In the genomic region with DNA sequence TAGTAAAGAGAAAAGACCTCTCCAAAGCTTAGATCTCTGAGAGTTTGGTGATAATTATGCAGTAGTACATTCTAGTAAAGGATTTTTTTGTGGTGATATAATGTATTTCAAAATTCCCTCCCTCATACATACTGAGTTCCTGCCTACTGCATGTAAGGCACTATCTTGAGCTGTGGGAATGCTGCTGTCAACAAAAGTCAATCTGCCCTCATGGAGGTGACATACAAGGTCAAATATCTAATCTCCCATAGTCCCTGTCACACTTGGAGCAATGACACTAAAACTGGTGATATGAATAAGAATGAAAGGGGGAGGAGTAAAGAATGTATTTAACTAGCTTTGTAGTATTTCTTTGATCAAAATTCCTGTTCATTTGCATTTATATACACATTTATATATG, we compare ENCODE assay signal across 20 cellular contexts. TPM values are rescaled to one million over a fixed set of nuclear protein-coding genes. Genes with fewer than 3 reads are reported as not detected.
DNase-seq lines count a peak whose midpoint lies in the region; ATAC-seq, FAIRE-seq and TF ChIP-seq lines count a peak whose summit lies in the region.
"Had no signal": no experiment of that assay in that cellular context is flagged by ENCODE, and none has a peak within 500 bp of the region (broad histone marks: within the 10 kb centered on the region; RNA-seq: fewer than 3 reads in every experiment).

No MANE protein-coding gene starts in this region.

- peaks cover 92% of the 10 kb centered on the region for H3K4me1 Mint-ChIP-seq in activated CD8-positive, alpha-beta T cell treated with anti-CD3 and anti-CD28 coated beads for 36 hours (ENCODE audit: low read depth)
- H3K4me1 Mint-ChIP-seq in activated CD8-positive, alpha-beta T cell treated with anti-CD3 and anti-CD28 coated beads, Interleukin-2, amount 10 ng/mL, durations not matched to agents 7 days and 5 days (ENCODE audit: low read depth), result peaks cover 88% of the 10 kb centered on the region
- H3K4me1 Mint-ChIP-seq in activated naive CD8-positive, alpha-beta T cell (ENCODE audit: low read depth), result peaks cover 89% of the 10 kb centered on the region
- H3K4me1 Mint-ChIP-seq in naive thymus-derived CD4-positive, alpha-beta T cell, result peaks cover 50 to 93% (median 90%) of the 10 kb centered on the region in 7 donors
- H3K4me1 Mint-ChIP-seq in type B pancreatic cell (ENCODE audit: unreplicated experiment), result no peaks in the 10 kb centered on the region

- no peak overlapping the region for H3K4me3 ChIP-seq in naive thymus-derived CD4-positive, alpha-beta T cell (ENCODE audit: low read length)
- no peak overlapping the region for H3K4me3 ChIP-seq in small intestine (ENCODE audit: low read depth in 1 of 2, low read length in 2 of 2)
- H3K4me3 ChIP-seq: esophagus squamous epithelium, prostate gland had no signal

- no peak for TF ChIP-seq CTCF in activated CD8-positive, alpha-beta T cell treated with anti-CD3 and anti-CD28 coated beads for 36 hours (IDR thresholded peaks at IDR 0.05)
- no peak for TF ChIP-seq CTCF in type B pancreatic cell (conservative IDR thresholded peaks at IDR 0.05)

- H3K27ac Mint-ChIP-seq in activated CD8-positive, alpha-beta T cell treated with anti-CD3 and anti-CD28 coated beads for 36 hours, result peak overlapping the region; percentile 74
- no peak overlapping the region for H3K27ac Mint-ChIP-seq in activated CD8-positive, alpha-beta T cell treated with anti-CD3 and anti-CD28 coated beads, Interleukin-2, amount 10 ng/mL, durations not matched to agents 7 days and 5 days
- peak overlapping the region; percentile 82 for H3K27ac Mint-ChIP-seq in activated naive CD8-positive, alpha-beta T cell
- H3K27ac Mint-ChIP-seq in naive thymus-derived CD4-positive, alpha-beta T cell, result peak overlapping the region; percentile 56 to 95 (median 87)
- H3K27ac Mint-ChIP-seq in type B pancreatic cell, result no peak overlapping the region
- H3K27ac Mint-ChIP-seq: HFFc6 had no signal

- peak; percentile 56 for FAIRE-seq in GM18507 (lab: Jason Lieb, UNC)
- no peak for FAIRE-seq in small intestine (lab: Jason Lieb, UNC)
- FAIRE-seq: bronchial epithelial cell, RCC 7860 had no signal

- H3K9me3 Mint-ChIP-seq in activated CD8-positive, alpha-beta T cell treated with anti-CD3 and anti-CD28 coated beads for 36 hours, result peaks cover 2% of the 10 kb centered on the region
- no peaks in the 10 kb centered on the region for H3K9me3 Mint-ChIP-seq in activated CD8-positive, alpha-beta T cell treated with anti-CD3 and anti-CD28 coated beads, Interleukin-2, amount 10 ng/mL, durations not matched to agents 7 days and 5 days (ENCODE audit: insufficient read depth)
- peaks cover 3% of the 10 kb centered on the region for H3K9me3 Mint-ChIP-seq in activated naive CD8-positive, alpha-beta T cell (ENCODE audit: low read depth)
- peaks cover 0 to 8% (median 0%) of the 10 kb centered on the region in 11 donors for H3K9me3 Mint-ChIP-seq in naive thymus-derived CD4-positive, alpha-beta T cell
- no peaks in the 10 kb centered on the region for H3K9me3 Mint-ChIP-seq in type B pancreatic cell
- H3K9me3 Mint-ChIP-seq: HFFc6 had no signal

- CTCF ChIA-PET in activated CD8-positive, alpha-beta T cell treated with anti-CD3 and anti-CD28 coated beads for 36 hours (lab: Charles Lee), result interaction anchor here (2.2 to 3.7 kb wide), 5 partner anchors 9 to 364 kb away, joined by 8 to 26 read pairs (median 24); partner anchors contain the start of gene ITGA4
- CTCF ChIA-PET in activated CD8-positive, alpha-beta T cell treated with anti-CD3 and anti-CD28 coated beads, Interleukin-2, amount 10 ng/mL, durations not matched to agents 7 days and 5 days (lab: Charles Lee), result interaction anchor here (1.0 to 6.0 kb wide), 8 partner anchors 11 to 368 kb away, joined by 3 to 60 read pairs (median 4); partner anchors contain the start of gene ITGA4
- CTCF ChIA-PET in naive thymus-derived CD4-positive, alpha-beta T cell (lab: Charles Lee), result interaction anchor here (1.2 to 4.0 kb wide), 4 partner anchors 11 to 392 kb away, joined by 3 to 43 read pairs (median 16); partner anchors contain the start of gene ITGA4

- no peak for DNase-seq in activated CD8-positive, alpha-beta T cell treated with anti-CD3 and anti-CD28 coated beads for 36 hours
- DNase-seq in activated CD8-positive, alpha-beta T cell treated with anti-CD3 and anti-CD28 coated beads, Interleukin-2, amount 10 ng/mL, durations not matched to agents 7 days and 5 days, result no peak
- no peak for DNase-seq in GM18507 (ENCODE audit: extremely low spot score, insufficient read length, low read depth)
- no peak for DNase-seq in naive thymus-derived CD4-positive, alpha-beta T cell
- no peak for DNase-seq in small intestine
- no peak for DNase-seq in stimulated activated CD4-positive, alpha-beta T cell treated with anti-CD3 and anti-CD28 coated beads, Interleukin-4, amount 100 ng/mL, for 24 hours
- no peak for DNase-seq in type B pancreatic cell (ENCODE audit: extremely low spot score, unreplicated experiment)
- DNase-seq: ACHN; Caco-2; esophagus squamous epithelium; HFFc6; NCI-H1417 treated with DMSO at 0.1 percent for 48 hours; NCI-H2171; NCI-H82; stimulated activated CD4-positive, alpha-beta T cell treated with anti-CD3 and anti-CD28 coated beads, Interleukin-12 subunit alpha, Interleukin-12 subunit beta, amount 100 ng/mL, for 4 hours had no signal

- intact Hi-C loops in activated CD8-positive, alpha-beta T cell treated with anti-CD3 and anti-CD28 coated beads for 36 hours (cut with micrococcal nuclease), result no loop called here
- intact Hi-C loops in naive thymus-derived CD4-positive, alpha-beta T cell (cut with micrococcal nuclease), result loop anchor here in 1 of 2 donors (10.0 kb wide), 1 partner anchor 246 kb away; no protein-coding TSS in a partner anchor

- POLR2A ChIA-PET in activated CD8-positive, alpha-beta T cell treated with anti-CD3 and anti-CD28 coated beads for 36 hours (lab: Charles Lee), result interaction anchor here (0.9 to 2.6 kb wide), 5 partner anchors 10 to 345 kb away, joined by 3 to 10 read pairs (median 4); partner anchors contain the start of gene ITGA4
- POLR2A ChIA-PET in activated CD8-positive, alpha-beta T cell treated with anti-CD3 and anti-CD28 coated beads, Interleukin-2, amount 10 ng/mL, durations not matched to agents 7 days and 5 days (lab: Charles Lee), result interaction anchor here (1.2 to 3.6 kb wide), 2 partner anchors 10 to 158 kb away, joined by 3 to 22 read pairs; partner anchors contain the start of gene ITGA4
- POLR2A ChIA-PET in naive thymus-derived CD4-positive, alpha-beta T cell (lab: Charles Lee), result interaction anchor here (2.4 kb wide), 1 partner anchor 10 kb away, joined by 13 read pairs; the partner anchor contains the start of gene ITGA4

- no peaks in the 10 kb centered on the region for H3K36me3 ChIP-seq in naive thymus-derived CD4-positive, alpha-beta T cell (ENCODE audit: control insufficient read depth in 2 of 3, insufficient read depth in 3 of 3, low read length in 3 of 3)
- no peaks in the 10 kb centered on the region for H3K36me3 ChIP-seq in small intestine (ENCODE audit: control insufficient read depth in 2 of 2, insufficient read depth in 2 of 2, low read length in 2 of 2)
- H3K36me3 ChIP-seq: esophagus squamous epithelium, prostate gland had no signal

- H3K27me3 ChIP-seq in naive thymus-derived CD4-positive, alpha-beta T cell (ENCODE audit: control insufficient read depth in 2 of 2, insufficient read depth in 2 of 2, low read length in 2 of 2), result no peaks in the 10 kb centered on the region
- no peaks in the 10 kb centered on the region for H3K27me3 ChIP-seq in small intestine (ENCODE audit: control insufficient read depth in 2 of 2, insufficient read depth in 2 of 2, low read length in 2 of 2)
- H3K27me3 ChIP-seq: esophagus squamous epithelium had no signal

- H3K9me3 ChIP-seq in naive thymus-derived CD4-positive, alpha-beta T cell (ENCODE audit: control insufficient read depth in 2 of 3, low read length in 3 of 3), result no peaks in the 10 kb centered on the region
- no peaks in the 10 kb centered on the region for H3K9me3 ChIP-seq in small intestine (ENCODE audit: control insufficient read depth, low read depth)
- H3K9me3 ChIP-seq: Caco-2, esophagus squamous epithelium, prostate gland had no signal

- peak overlapping the region; percentile 65 for H3K27ac ChIP-seq in naive thymus-derived CD4-positive, alpha-beta T cell (ENCODE audit: low read depth, low read length)
- no peak overlapping the region for H3K27ac ChIP-seq in small intestine (ENCODE audit: low read depth in 1 of 2, low read length in 1 of 2)
- H3K27ac ChIP-seq: esophagus squamous epithelium, prostate gland, VCaP had no signal

- peak; percentile 24 for ATAC-seq in activated CD8-positive, alpha-beta T cell treated with anti-CD3 and anti-CD28 coated beads for 36 hours
- no peak for ATAC-seq in activated CD8-positive, alpha-beta T cell treated with anti-CD3 and anti-CD28 coated beads, Interleukin-2, amount 10 ng/mL, durations not matched to agents 7 days and 5 days
- no peak for ATAC-seq in naive thymus-derived CD4-positive, alpha-beta T cell

- H3K27me3 Mint-ChIP-seq in activated CD8-positive, alpha-beta T cell treated with anti-CD3 and anti-CD28 coated beads for 36 hours, result no peaks in the 10 kb centered on the region
- H3K27me3 Mint-ChIP-seq in activated CD8-positive, alpha-beta T cell treated with anti-CD3 and anti-CD28 coated beads, Interleukin-2, amount 10 ng/mL, durations not matched to agents 7 days and 5 days (ENCODE audit: low read depth), result no peaks in the 10 kb centered on the region
- H3K27me3 Mint-ChIP-seq in activated naive CD8-positive, alpha-beta T cell, result no peaks in the 10 kb centered on the region
- no peaks in the 10 kb centered on the region for H3K27me3 Mint-ChIP-seq in naive thymus-derived CD4-positive, alpha-beta T cell
- peaks cover 12% of the 10 kb centered on the region for H3K27me3 Mint-ChIP-seq in type B pancreatic cell

- H3K4me3 Mint-ChIP-seq in activated CD8-positive, alpha-beta T cell treated with anti-CD3 and anti-CD28 coated beads for 36 hours, result no peak overlapping the region
- H3K4me3 Mint-ChIP-seq in activated CD8-positive, alpha-beta T cell treated with anti-CD3 and anti-CD28 coated beads, Interleukin-2, amount 10 ng/mL, durations not matched to agents 7 days and 5 days, result no peak overlapping the region
- H3K4me3 Mint-ChIP-seq in activated naive CD8-positive, alpha-beta T cell, result peak overlapping the region; percentile 48
- peak overlapping the region in 7 of 10 donors; percentile 33 to 67 (median 49) for H3K4me3 Mint-ChIP-seq in naive thymus-derived CD4-positive, alpha-beta T cell
- H3K4me3 Mint-ChIP-seq in type B pancreatic cell, result no peak overlapping the region
- H3K4me3 Mint-ChIP-seq: HFFc6 had no signal

- peaks cover 68% of the 10 kb centered on the region for H3K36me3 Mint-ChIP-seq in activated CD8-positive, alpha-beta T cell treated with anti-CD3 and anti-CD28 coated beads for 36 hours (ENCODE audit: low read depth)
- H3K36me3 Mint-ChIP-seq in activated CD8-positive, alpha-beta T cell treated with anti-CD3 and anti-CD28 coated beads, Interleukin-2, amount 10 ng/mL, durations not matched to agents 7 days and 5 days (ENCODE audit: low read depth), result peaks cover 72% of the 10 kb centered on the region
- H3K36me3 Mint-ChIP-seq in activated naive CD8-positive, alpha-beta T cell, result peaks cover 27% of the 10 kb centered on the region
- peaks cover 0 to 50% (median 17%) of the 10 kb centered on the region in 5 donors for H3K36me3 Mint-ChIP-seq in naive thymus-derived CD4-positive, alpha-beta T cell
- no peaks in the 10 kb centered on the region for H3K36me3 Mint-ChIP-seq in type B pancreatic cell

- H3K4me1 ChIP-seq in naive thymus-derived CD4-positive, alpha-beta T cell (ENCODE audit: control insufficient read depth in 2 of 2, insufficient read depth in 2 of 2, low read length in 2 of 2), result peaks cover 52 to 79% of the 10 kb centered on the region in 2 donors
- no peaks in the 10 kb centered on the region for H3K4me1 ChIP-seq in small intestine (ENCODE audit: control insufficient read depth in 2 of 2, insufficient read depth in 1 of 2, low read depth in 1 of 2, low read length in 1 of 2)
- H3K4me1 ChIP-seq: Caco-2, esophagus squamous epithelium, prostate gland had no signal

RNA-seq across cellular contexts. Expression of gene ITGA4, which starts 11.1 kb away (rescaled TPM):
- total RNA-seq in activated CD8-positive, alpha-beta T cell treated with anti-CD3 and anti-CD28 coated beads for 36 hours, result 10 to 100 TPM; 61.6 to 64.5 TPM
- total RNA-seq in activated CD8-positive, alpha-beta T cell treated with anti-CD3 and anti-CD28 coated beads, Interleukin-2, amount 10 ng/mL, durations not matched to agents 7 days and 5 days, result 100 to 1,000 TPM; 144 to 152 TPM
- total RNA-seq in naive thymus-derived CD4-positive, alpha-beta T cell, result 100 to 1,000 TPM; 135 to 212 (median 159) TPM
- 100 to 1,000 TPM in 1 of 2 donors, 10 to 100 TPM in 1; 66.9 to 121 TPM for polyA plus RNA-seq in naive thymus-derived CD4-positive, alpha-beta T cell
- 1 to 10 TPM in 2 of 3 donors, under 1 TPM in 1; 0.89 to 3.0 (median 1.3) TPM for polyA plus RNA-seq in small intestine
- 0.90 and 9.5 TPM in 2 replicates for total RNA-seq in type B pancreatic cell (ENCODE audit: low replicate concordance)
- total RNA-seq: Caco-2 had no signal

Comparison
In these comparisons a context has a peak if more than half of its experiments do, and no peak if none do; other contexts are left out.
1. H3K27ac Mint-ChIP-seq: peak in activated CD8-positive, alpha-beta T cell treated with anti-CD3 and anti-CD28 coated beads for 36 hours (single experiment), activated naive CD8-positive, alpha-beta T cell (single experiment) and naive thymus-derived CD4-positive, alpha-beta T cell (9 of 9); none in activated CD8-positive, alpha-beta T cell treated with anti-CD3 and anti-CD28 coated beads, Interleukin-2, amount 10 ng/mL, durations not matched to agents 7 days and 5 days (single experiment) and type B pancreatic cell (single experiment).
2. H3K4me3 Mint-ChIP-seq: peak in activated naive CD8-positive, alpha-beta T cell (single experiment) and naive thymus-derived CD4-positive, alpha-beta T cell (7 of 10); none in activated CD8-positive, alpha-beta T cell treated with anti-CD3 and anti-CD28 coated beads for 36 hours (single experiment), activated CD8-positive, alpha-beta T cell treated with anti-CD3 and anti-CD28 coated beads, Interleukin-2, amount 10 ng/mL, durations not matched to agents 7 days and 5 days (single experiment) and type B pancreatic cell (single experiment).